10 cellular contexts compared by ENCODE assay signal in genomic region chr2:54767921-54768320, GRCh38. TPM values are rescaled to one million over a fixed set of nuclear protein-coding genes. Genes with fewer than 3 reads are reported as not detected.
DNase-seq lines count a peak whose midpoint lies in the region; ATAC-seq and TF ChIP-seq lines count a peak whose summit lies in the region.
"Had no signal": no experiment of that assay in that cellular context is flagged by ENCODE, and none has a peak within 500 bp of the region (broad histone marks: within the 10 kb centered on the region; RNA-seq: fewer than 3 reads in every experiment).

No MANE protein-coding gene starts in this region.

- no peaks in the 10 kb centered on the region for H3K36me3 ChIP-seq in mesendoderm (ENCODE audit: control insufficient read depth, insufficient read depth, low read length)

- peak overlapping the region in 1 of 2 donors; percentile 37 for H3K27ac Mint-ChIP-seq in T-cell
- H3K27ac Mint-ChIP-seq in nephron progenitor cell = no peak overlapping the region
- H3K27ac Mint-ChIP-seq: activated naive CD4-positive, alpha-beta T cell treated with anti-CD3 and anti-CD28 coated beads, Interleukin-2, amount 10 ng/mL, durations not matched to agents 7 days and 5 days had no signal

- no peak overlapping the region for H3K9ac ChIP-seq in mesendoderm (ENCODE audit: low read length)

- no peaks in the 10 kb centered on the region for H3K27me3 ChIP-seq in mesendoderm (ENCODE audit: insufficient read depth, low read length, poor library complexity)

- H3K4me1 ChIP-seq in mesendoderm (ENCODE audit: control insufficient read depth, low read depth, low read length) = no peaks in the 10 kb centered on the region

- no peak overlapping the region for H3K4me3 ChIP-seq in mesendoderm (ENCODE audit: low read length)

- no peak overlapping the region for H3K27ac ChIP-seq in mesendoderm (ENCODE audit: low read depth, low read length)

- H3K79me2 ChIP-seq in mesendoderm (ENCODE audit: control insufficient read depth, insufficient read depth, low read length) = no peaks in the 10 kb centered on the region

- H3K9me3 Mint-ChIP-seq in T-cell (no peaks in the 10 kb centered on the region), nephron progenitor cell (no peaks in the 10 kb centered on the region)
- H3K9me3 Mint-ChIP-seq: activated naive CD4-positive, alpha-beta T cell treated with anti-CD3 and anti-CD28 coated beads, Interleukin-2, amount 10 ng/mL, durations not matched to agents 7 days and 5 days had no signal

- no peak for TF ChIP-seq CTCF in nephron progenitor cell (IDR thresholded peaks at IDR 0.05)

- H3K4me1 Mint-ChIP-seq in T-cell (peaks cover 0 to 7% (median 5%) of the 10 kb centered on the region in 3 donors), nephron progenitor cell (no peaks in the 10 kb centered on the region)

- no peak overlapping the region for H3K18ac ChIP-seq in mesendoderm (ENCODE audit: low read length)

- no peak overlapping the region for H3K4ac ChIP-seq in mesendoderm (ENCODE audit: low read depth, low read length)

- CTCF ChIA-PET in T-cell (lab: Charles Lee) = no interaction called here

- H4K8ac ChIP-seq in mesendoderm (ENCODE audit: low read depth, low read length) = no peak overlapping the region

- H2BK120ac ChIP-seq in mesendoderm (ENCODE audit: low read depth, low read length) = no peak overlapping the region

- H4K5ac ChIP-seq in mesendoderm (ENCODE audit: low read length) = no peak overlapping the region

- no peak overlapping the region for H2BK15ac ChIP-seq in mesendoderm (replicated peaks; ENCODE audit: low read depth)

- POLR2A ChIA-PET in T-cell (lab: Charles Lee) = no interaction called here

- H3K23ac ChIP-seq in mesendoderm (ENCODE audit: low read length) = no peak overlapping the region

- H3K4me2 ChIP-seq in mesendoderm (ENCODE audit: low read length) = no peak overlapping the region

- H3K36me3 Mint-ChIP-seq in T-cell (no peaks in the 10 kb centered on the region), nephron progenitor cell (ENCODE audit: low read depth) (no peaks in the 10 kb centered on the region)
- H3K36me3 Mint-ChIP-seq: activated naive CD4-positive, alpha-beta T cell treated with anti-CD3 and anti-CD28 coated beads, Interleukin-2, amount 10 ng/mL, durations not matched to agents 7 days and 5 days had no signal

- H2AK5ac ChIP-seq in mesendoderm (ENCODE audit: low read length) = no peak overlapping the region

- H3K56ac ChIP-seq in mesendoderm (ENCODE audit: low read length) = no peak overlapping the region

- H3K79me1 ChIP-seq in mesendoderm (ENCODE audit: low read length) = no peaks in the 10 kb centered on the region

- DNase-seq in DMS53 treated with DMSO at 0.1 percent for 48 hours (lab: John Stamatoyannopoulos, UW; ENCODE audit: unreplicated experiment) (peak; percentile 19), H4 (ENCODE audit: low spot score) (peak; percentile 42), T-cell (no peak), glomerular endothelial cell (ENCODE audit: extremely low read depth, low read depth, low spot score) (peak; percentile 62), mesendoderm (no peak), HT-29 (ENCODE audit: low spot score) (no peak), nephron progenitor cell (no peak)
- no peak for DNase-seq in activated CD8-positive, alpha-beta memory T cell treated with anti-CD3 and anti-CD28 coated beads, Interleukin-2, amount 50 U/mL, for 4 hours
- DNase-seq: activated naive CD4-positive, alpha-beta T cell treated with anti-CD3 and anti-CD28 coated beads, Interleukin-2, amount 10 ng/mL, durations not matched to agents 7 days and 5 days; KBM-7 had no signal

- H3K27me3 Mint-ChIP-seq in T-cell (peaks cover 0 to 3% of the 10 kb centered on the region in 2 donors), nephron progenitor cell (ENCODE audit: low read depth, poor library complexity) (no peaks in the 10 kb centered on the region)

- ATAC-seq in T-cell (replicated peaks in 1 of 4) = peak; percentile 45 to 72 (median 59)

- no peak overlapping the region for H2BK5ac ChIP-seq in mesendoderm (ENCODE audit: low read length)

- H3K4me3 Mint-ChIP-seq in T-cell (no peak overlapping the region), nephron progenitor cell (no peak overlapping the region)
- H3K4me3 Mint-ChIP-seq: activated naive CD4-positive, alpha-beta T cell treated with anti-CD3 and anti-CD28 coated beads, Interleukin-2, amount 10 ng/mL, durations not matched to agents 7 days and 5 days had no signal

RNA-seq across cellular contexts. Expression of gene EML6, which starts 44.5 kb away (rescaled TPM):
- 2.4 and 2.9 TPM in 2 replicates for total RNA-seq in H4 (2014; rRNA removed; shearing (Covaris generic))
- total RNA-seq in T-cell = 1 to 10 TPM; 1.3 to 2.6 (median 1.8) TPM
- total RNA-seq in glomerular endothelial cell = 0.24 and 0.41 TPM in 2 replicates
- polyA plus RNA-seq in mesendoderm (2013, experiment 1 of 2) = 0.34 TPM
- 0.32 TPM for polyA plus RNA-seq in mesendoderm (2013, experiment 2 of 2)
- 3.0 and 3.1 TPM in 2 replicates for total RNA-seq in HT-29 (2014; rRNA removed; shearing (Covaris generic))

Comparison
In these comparisons a context has a peak if more than half of its experiments do, and no peak if none do; other contexts are left out.
1. DNase-seq: peak in DMS53 treated with DMSO at 0.1 percent for 48 hours (single experiment), H4 (single experiment) and glomerular endothelial cell (single experiment); none in T-cell (0 of 34), mesendoderm (single experiment), activated CD8-positive, alpha-beta memory T cell treated with anti-CD3 and anti-CD28 coated beads, Interleukin-2, amount 50 U/mL, for 4 hours (single experiment), HT-29 (single experiment) and nephron progenitor cell (single experiment).